Comparison of ENCODE assay signal across 35 cellular contexts in genomic region chrX:42606591-42606990, GRCh38.
"Had no signal": no experiment of that assay in that cellular context is flagged by ENCODE, and none has a peak within 500 bp of the region (broad histone marks: within the 10 kb centered on the region; RNA-seq: fewer than 3 reads in every experiment).

No MANE protein-coding gene starts in this region.

- H3K9me3 ChIP-seq: ascending aorta had no signal

- H3K4me1 Mint-ChIP-seq: activated CD4-positive, alpha-beta T cell treated with anti-CD3 and anti-CD28 coated beads, Interleukin-2, amount 10 ng/mL, durations not matched to agents 24 days and 14 days; activated CD8-positive, alpha-beta memory T cell treated with anti-CD3 and anti-CD28 coated beads, Interleukin-2, amount 10 ng/mL, durations not matched to agents 7 days and 5 days; activated naive CD4-positive, alpha-beta T cell treated with anti-CD3 and anti-CD28 coated beads, Interleukin-2, amount 10 ng/mL, durations not matched to agents 7 days and 5 days; activated naive CD4-positive, alpha-beta T cell treated with anti-CD3 and anti-CD28 coated beads, Interleukin-2, amount 50 U/mL, for 24 hours; activated naive CD8-positive, alpha-beta T cell treated with anti-CD3 and anti-CD28 coated beads, Interleukin-2, amount 10 ng/mL, durations not matched to agents 7 days and 5 days; activated naive CD8-positive, alpha-beta T cell treated with anti-CD3 and anti-CD28 coated beads, Interleukin-2, amount 50 U/mL, for 24 hours had no signal

- H3K27me3 ChIP-seq: ascending aorta, cardiac muscle cell had no signal

- H3K27me3 Mint-ChIP-seq: activated B cell treated with CpG ODN at 0.5 μM for 24 hours; activated CD4-positive, alpha-beta memory T cell treated with anti-CD3 and anti-CD28 coated beads for 36 hours; activated CD4-positive, alpha-beta T cell treated with anti-CD3 and anti-CD28 coated beads, Interleukin-2, amount 10 ng/mL, durations not matched to agents 24 days and 14 days; activated CD8-positive, alpha-beta memory T cell treated with anti-CD3 and anti-CD28 coated beads, Interleukin-2, amount 10 ng/mL, durations not matched to agents 7 days and 5 days; activated CD8-positive, alpha-beta T cell treated with anti-CD3 and anti-CD28 coated beads for 36 hours; activated naive CD4-positive, alpha-beta T cell treated with anti-CD3 and anti-CD28 coated beads, Interleukin-2, amount 10 ng/mL, durations not matched to agents 7 days and 5 days; activated naive CD4-positive, alpha-beta T cell treated with anti-CD3 and anti-CD28 coated beads, Interleukin-2, amount 50 U/mL, for 24 hours; activated naive CD8-positive, alpha-beta T cell; activated naive CD8-positive, alpha-beta T cell treated with anti-CD3 and anti-CD28 coated beads, Interleukin-2, amount 10 ng/mL, durations not matched to agents 7 days and 5 days; activated naive CD8-positive, alpha-beta T cell treated with anti-CD3 and anti-CD28 coated beads, Interleukin-2, amount 50 U/mL, for 24 hours; brain had no signal

- H3K36me3 Mint-ChIP-seq: activated CD4-positive, alpha-beta memory T cell treated with anti-CD3 and anti-CD28 coated beads for 36 hours; activated CD8-positive, alpha-beta memory T cell treated with anti-CD3 and anti-CD28 coated beads, Interleukin-2, amount 10 ng/mL, durations not matched to agents 7 days and 5 days; activated naive CD4-positive, alpha-beta T cell treated with anti-CD3 and anti-CD28 coated beads, Interleukin-2, amount 10 ng/mL, durations not matched to agents 7 days and 5 days; activated naive CD4-positive, alpha-beta T cell treated with anti-CD3 and anti-CD28 coated beads, Interleukin-2, amount 50 U/mL, for 24 hours; activated naive CD8-positive, alpha-beta T cell; activated naive CD8-positive, alpha-beta T cell treated with anti-CD3 and anti-CD28 coated beads, Interleukin-2, amount 10 ng/mL, durations not matched to agents 7 days and 5 days; brain had no signal

- H3K27ac ChIP-seq: ascending aorta, cardiac muscle cell, VCaP had no signal

- H3K9me3 Mint-ChIP-seq: activated B cell treated with CpG ODN at 0.5 μM for 24 hours; activated CD4-positive, alpha-beta memory T cell treated with anti-CD3 and anti-CD28 coated beads for 36 hours; activated CD8-positive, alpha-beta T cell treated with anti-CD3 and anti-CD28 coated beads for 36 hours; activated naive CD4-positive, alpha-beta T cell treated with anti-CD3 and anti-CD28 coated beads, Interleukin-2, amount 10 ng/mL, durations not matched to agents 7 days and 5 days; activated naive CD4-positive, alpha-beta T cell treated with anti-CD3 and anti-CD28 coated beads, Interleukin-2, amount 50 U/mL, for 24 hours; activated naive CD8-positive, alpha-beta T cell treated with anti-CD3 and anti-CD28 coated beads, Interleukin-2, amount 10 ng/mL, durations not matched to agents 7 days and 5 days; activated naive CD8-positive, alpha-beta T cell treated with anti-CD3 and anti-CD28 coated beads, Interleukin-2, amount 50 U/mL, for 24 hours; activated T-cell treated with anti-CD3 and anti-CD28 coated beads, Interleukin-2, amount 50 U/mL, for 24 hours; activated T-helper 2 cell treated with anti-CD3 and anti-CD28 coated beads, Interferon-gamma antibody, Interleukin-2, Interleukin-4, amounts not matched to agents 10 μg/mL and 5 μg/mL and 100 μg/mL, durations not matched to agents 14 hours and 24 hours and 36 hours; T-helper 1 cell treated with Interleukin-12 subunit alpha and Interleukin-12 subunit beta and Interleukin-4 antibody, amounts not matched to agents 30 μg/mL and 1 μg/mL, for 36 hours; T-helper 2 cell treated with Interferon-gamma antibody and Interleukin-4, amounts not matched to agents 5 μg/mL and 100 μg/mL, for 36 hours had no signal

- H3K4me3 Mint-ChIP-seq: activated B cell treated with CpG ODN at 0.5 μM for 24 hours; activated CD4-positive, alpha-beta memory T cell treated with anti-CD3 and anti-CD28 coated beads for 36 hours; activated CD4-positive, alpha-beta T cell treated with anti-CD3 and anti-CD28 coated beads, Interleukin-2, amount 10 ng/mL, durations not matched to agents 24 days and 14 days; activated CD8-positive, alpha-beta memory T cell treated with anti-CD3 and anti-CD28 coated beads, Interleukin-2, amount 10 ng/mL, durations not matched to agents 7 days and 5 days; activated CD8-positive, alpha-beta T cell treated with anti-CD3 and anti-CD28 coated beads for 36 hours; activated naive CD4-positive, alpha-beta T cell treated with anti-CD3 and anti-CD28 coated beads, Interleukin-2, amount 10 ng/mL, durations not matched to agents 7 days and 5 days; activated naive CD4-positive, alpha-beta T cell treated with anti-CD3 and anti-CD28 coated beads, Interleukin-2, amount 50 U/mL, for 24 hours; activated naive CD8-positive, alpha-beta T cell; activated naive CD8-positive, alpha-beta T cell treated with anti-CD3 and anti-CD28 coated beads, Interleukin-2, amount 10 ng/mL, durations not matched to agents 7 days and 5 days; activated naive CD8-positive, alpha-beta T cell treated with anti-CD3 and anti-CD28 coated beads, Interleukin-2, amount 50 U/mL, for 24 hours; activated T-cell treated with anti-CD3 and anti-CD28 coated beads, Interleukin-2, amount 50 U/mL, for 24 hours; brain; T-helper 1 cell treated with Interleukin-12 subunit alpha and Interleukin-12 subunit beta and Interleukin-4 antibody, amounts not matched to agents 30 μg/mL and 1 μg/mL, for 36 hours; T-helper 2 cell treated with Interferon-gamma antibody and Interleukin-4, amounts not matched to agents 5 μg/mL and 100 μg/mL, for 36 hours had no signal

- ATAC-seq: activated CD8-positive, alpha-beta memory T cell treated with anti-CD3 and anti-CD28 coated beads, Interleukin-2, amount 10 ng/mL, durations not matched to agents 7 days and 5 days; activated CD8-positive, alpha-beta T cell treated with anti-CD3 and anti-CD28 coated beads for 36 hours; activated naive CD8-positive, alpha-beta T cell treated with anti-CD3 and anti-CD28 coated beads, Interleukin-2, amount 50 U/mL, for 24 hours had no signal

- H3K4me1 ChIP-seq: ascending aorta had no signal

- H3K4me3 ChIP-seq: ascending aorta, cardiac muscle cell had no signal

- H3K27ac Mint-ChIP-seq: activated B cell treated with CpG ODN at 0.5 μM for 24 hours; activated CD4-positive, alpha-beta memory T cell treated with anti-CD3 and anti-CD28 coated beads for 36 hours; activated CD4-positive, alpha-beta T cell treated with anti-CD3 and anti-CD28 coated beads, Interleukin-2, amount 10 ng/mL, durations not matched to agents 24 days and 14 days; activated CD8-positive, alpha-beta memory T cell treated with anti-CD3 and anti-CD28 coated beads, Interleukin-2, amount 10 ng/mL, durations not matched to agents 7 days and 5 days; activated CD8-positive, alpha-beta T cell treated with anti-CD3 and anti-CD28 coated beads for 36 hours; activated naive CD4-positive, alpha-beta T cell treated with anti-CD3 and anti-CD28 coated beads, Interleukin-2, amount 10 ng/mL, durations not matched to agents 7 days and 5 days; activated naive CD4-positive, alpha-beta T cell treated with anti-CD3 and anti-CD28 coated beads, Interleukin-2, amount 50 U/mL, for 24 hours; activated naive CD8-positive, alpha-beta T cell; activated naive CD8-positive, alpha-beta T cell treated with anti-CD3 and anti-CD28 coated beads, Interleukin-2, amount 10 ng/mL, durations not matched to agents 7 days and 5 days; activated naive CD8-positive, alpha-beta T cell treated with anti-CD3 and anti-CD28 coated beads, Interleukin-2, amount 50 U/mL, for 24 hours; activated T-cell treated with anti-CD3 and anti-CD28 coated beads, Interleukin-2, amount 50 U/mL, for 24 hours; activated T-helper 2 cell treated with anti-CD3 and anti-CD28 coated beads, Interferon-gamma antibody, Interleukin-2, Interleukin-4, amounts not matched to agents 10 μg/mL and 5 μg/mL and 100 μg/mL, durations not matched to agents 14 hours and 24 hours and 36 hours; T-helper 1 cell treated with Interleukin-12 subunit alpha and Interleukin-12 subunit beta and Interleukin-4 antibody, amounts not matched to agents 30 μg/mL and 1 μg/mL, for 36 hours; T-helper 2 cell treated with Interferon-gamma antibody and Interleukin-4, amounts not matched to agents 5 μg/mL and 100 μg/mL, for 36 hours had no signal

- H3K36me3 ChIP-seq: ascending aorta, cardiac muscle cell had no signal

- DNase-seq: activated B cell treated with CpG ODN at 0.5 μM for 24 hours; activated CD4-positive, alpha-beta memory T cell treated with anti-CD3 and anti-CD28 coated beads for 36 hours; activated CD4-positive, alpha-beta T cell treated with anti-CD3 and anti-CD28 coated beads for 4 hours; activated CD4-positive, alpha-beta T cell treated with anti-CD3 and anti-CD28 coated beads, Interleukin-2, amount 10 ng/mL, durations not matched to agents 24 days and 14 days; activated CD4-positive, alpha-beta T cell treated with anti-CD3 and anti-CD28 coated beads, Interleukin-2, amount 50 U/mL, for 1 hour; activated CD4-positive, alpha-beta T cell treated with anti-CD3 and anti-CD28 coated beads, Interleukin-2, amount 50 U/mL, for 4 hours; activated CD4-positive, CD25-positive, alpha-beta regulatory T cell treated with anti-CD3 and anti-CD28 coated beads, Interleukin-2, amount 50 U/mL, for 72 hours; activated CD8-positive, alpha-beta memory T cell treated with anti-CD3 and anti-CD28 coated beads for 24 hours; activated CD8-positive, alpha-beta memory T cell treated with anti-CD3 and anti-CD28 coated beads, Interleukin-2, amount 10 ng/mL, durations not matched to agents 7 days and 5 days; activated CD8-positive, alpha-beta memory T cell treated with anti-CD3 and anti-CD28 coated beads, Interleukin-2, amount 50 U/mL, for 48 hours; activated CD8-positive, alpha-beta T cell treated with anti-CD3 and anti-CD28 coated beads for 36 hours; activated effector memory CD4-positive, alpha-beta T cell treated with Interleukin-2 at 50 U/mL for 16 hours; activated gamma-delta T cell; activated naive CD4-positive, alpha-beta T cell treated with anti-CD3 and anti-CD28 coated beads, Interleukin-2, amount 10 ng/mL, durations not matched to agents 7 days and 5 days; activated naive CD4-positive, alpha-beta T cell treated with Interleukin-2 at 50 U/mL for 16 hours; activated naive CD8-positive, alpha-beta T cell treated with anti-CD3 and anti-CD28 coated beads, Interleukin-2, amount 10 ng/mL, durations not matched to agents 7 days and 5 days; activated naive CD8-positive, alpha-beta T cell treated with anti-CD3 and anti-CD28 coated beads, Interleukin-2, amount 50 U/mL, for 24 hours; activated T-cell treated with anti-CD3 and anti-CD28 coated beads, Interleukin-2, amount 50 U/mL, for 24 hours; activated T-cell treated with anti-CD3 and anti-CD28 coated beads, Interleukin-2, amount 50 U/mL, for 48 hours; amygdala; anterior cingulate cortex; central memory CD4-positive, alpha-beta T cell; SW 1271; T-helper 1 cell; T-helper 2 cell; T-helper 9 cell had no signal
